ENCODE assay signal across 15 cellular contexts in genomic region chr19:43584484-43584883, GRCh38. TPM values are rescaled to one million over a fixed set of nuclear protein-coding genes. Genes with fewer than 3 reads are reported as not detected.
DNase-seq lines count a peak whose midpoint lies in the region; ATAC-seq, FAIRE-seq and TF ChIP-seq lines count a peak whose summit lies in the region.
"Had no signal": no experiment of that assay in that cellular context is flagged by ENCODE, and none has a peak within 500 bp of the region (broad histone marks: within the 10 kb centered on the region; RNA-seq: fewer than 3 reads in every experiment).

No MANE protein-coding gene starts in this region.

- H3K4me1 Mint-ChIP-seq in activated CD8-positive, alpha-beta T cell treated with anti-CD3 and anti-CD28 coated beads, Interleukin-2, amount 10 ng/mL, durations not matched to agents 7 days and 5 days (ENCODE audit: low read depth), result peaks cover 45% of the 10 kb centered on the region

- peaks cover 19% of the 10 kb centered on the region for H3K36me3 Mint-ChIP-seq in activated CD8-positive, alpha-beta T cell treated with anti-CD3 and anti-CD28 coated beads, Interleukin-2, amount 10 ng/mL, durations not matched to agents 7 days and 5 days (ENCODE audit: low read depth)

- intact Hi-C loops in A673 (cut with micrococcal nuclease; ENCODE audit: unreplicated experiment) (no loop called here), right lobe of liver (cut with DNase I) (no loop called here)

- H3K4me3 ChIP-seq in A673 (ENCODE audit: low read depth, low read length, poor library complexity, severe bottlenecking), result no peak overlapping the region
- H3K4me3 ChIP-seq in right lobe of liver, result no peak overlapping the region
- H3K4me3 ChIP-seq: upper lobe of right lung had no signal

- H3K4me3 Mint-ChIP-seq in activated CD8-positive, alpha-beta T cell treated with anti-CD3 and anti-CD28 coated beads, Interleukin-2, amount 10 ng/mL, durations not matched to agents 7 days and 5 days, result no peak overlapping the region

- no peak for ATAC-seq in activated CD8-positive, alpha-beta T cell treated with anti-CD3 and anti-CD28 coated beads, Interleukin-2, amount 10 ng/mL, durations not matched to agents 7 days and 5 days
- ATAC-seq in right lobe of liver, result peak; percentile 54 to 88 (median 74)

- H3K27ac ChIP-seq in A673 (ENCODE audit: low read depth, low read length, poor library complexity, severe bottlenecking) (peak overlapping the region; percentile 1), right lobe of liver (peak overlapping the region in 1 of 3 donors; percentile 40)
- H3K27ac ChIP-seq: upper lobe of right lung had no signal

- DNase-seq in A673 (ENCODE audit: low spot score) (no peak), GM19239 (ENCODE audit: insufficient read length, low spot score) (no peak), right lobe of liver (peak in 1 of 3 donors; percentile 56), NCI-H187 (lab: John Stamatoyannopoulos, UW) (no peak), NCI-H748 treated with DMSO at 0.1 percent for 48 hours (lab: John Stamatoyannopoulos, UW) (no peak)
- DNase-seq in activated CD8-positive, alpha-beta T cell treated with anti-CD3 and anti-CD28 coated beads, Interleukin-2, amount 10 ng/mL, durations not matched to agents 7 days and 5 days, result no peak
- no peak for DNase-seq in effector CD4-positive, alpha-beta T cell
- no peak for DNase-seq in activated CD4-positive, CD25-positive, alpha-beta regulatory T cell treated with anti-CD3 and anti-CD28 coated beads, Interleukin-2, amount 50 U/mL, for 72 hours
- DNase-seq: activated naive CD4-positive, alpha-beta T cell treated with Interleukin-2 at 50 U/mL for 16 hours; NCI-H1105; NCI-H526; upper lobe of right lung had no signal

- no peaks in the 10 kb centered on the region for H3K9me3 ChIP-seq in A673 (ENCODE audit: low read depth, low read length, poor library complexity, severe bottlenecking)
- H3K9me3 ChIP-seq in right lobe of liver, result no peaks in the 10 kb centered on the region
- H3K9me3 ChIP-seq: upper lobe of right lung had no signal

- no peaks in the 10 kb centered on the region for H3K27me3 Mint-ChIP-seq in activated CD8-positive, alpha-beta T cell treated with anti-CD3 and anti-CD28 coated beads, Interleukin-2, amount 10 ng/mL, durations not matched to agents 7 days and 5 days (ENCODE audit: low read depth)

- no peak for TF ChIP-seq CTCF in A673 (conservative IDR thresholded peaks at IDR 0.05; ENCODE audit: low read depth, low read length)
- no peak for TF ChIP-seq CTCF in right lobe of liver (IDR thresholded peaks at IDR 0.05)

- 33% methylated on average over 1 of the region's 1 CpG for WGBS in right lobe of liver (ENCODE audit: insufficient coverage, low coverage, low lambda C conversion rate, missing lambda C conversion rate)

- CTCF ChIA-PET in A673 (lab: Charles Lee), result interaction anchor here (1.5 kb wide), 1 partner anchor 10 kb away, joined by 3 read pairs; no protein-coding TSS in a partner anchor
- CTCF ChIA-PET in activated CD8-positive, alpha-beta T cell treated with anti-CD3 and anti-CD28 coated beads, Interleukin-2, amount 10 ng/mL, durations not matched to agents 7 days and 5 days (lab: Charles Lee), result interaction anchor here (1.0 to 9.0 kb wide), 5 partner anchors 12 to 178 kb away, joined by 3 to 88 read pairs (median 7); partner anchors contain the start of genes IRGQ and ZNF576

- no peaks in the 10 kb centered on the region for H3K36me3 ChIP-seq in A673 (ENCODE audit: insufficient read depth, low read length, poor library complexity, severe bottlenecking)
- H3K36me3 ChIP-seq in right lobe of liver, result no peaks in the 10 kb centered on the region
- H3K36me3 ChIP-seq: upper lobe of right lung had no signal

- no TSS peak for BruUV-seq in A673 (replicated peaks; lab: Mats Ljungman, UMichigan)

- TF ChIP-seq POLR2A in right lobe of liver (IDR thresholded peaks at IDR 0.05), result no peak

- peaks cover 7% of the 10 kb centered on the region for H3K4me1 ChIP-seq in A673 (ENCODE audit: insufficient read depth, low read length, poor library complexity, severe bottlenecking)
- peaks cover 0 to 12% (median 4%) of the 10 kb centered on the region in 4 donors for H3K4me1 ChIP-seq in right lobe of liver

- peak; percentile 75 for FAIRE-seq in GM19239 (lab: Jason Lieb, UNC)
- FAIRE-seq: colon had no signal

- no peaks in the 10 kb centered on the region for H3K9me3 Mint-ChIP-seq in activated CD8-positive, alpha-beta T cell treated with anti-CD3 and anti-CD28 coated beads, Interleukin-2, amount 10 ng/mL, durations not matched to agents 7 days and 5 days (ENCODE audit: insufficient read depth)

- POLR2A ChIA-PET in A673 (lab: Charles Lee; ENCODE audit: low non-redundant PET), result no interaction called here
- POLR2A ChIA-PET in activated CD8-positive, alpha-beta T cell treated with anti-CD3 and anti-CD28 coated beads, Interleukin-2, amount 10 ng/mL, durations not matched to agents 7 days and 5 days (lab: Charles Lee), result interaction anchor here (1.6 kb wide), 1 partner anchor 10 kb away, joined by 6 read pairs; no protein-coding TSS in a partner anchor

- no peaks in the 10 kb centered on the region for H3K27me3 ChIP-seq in A673 (replicated peaks; ENCODE audit: insufficient read depth, low read depth, low read length, poor library complexity)
- H3K27me3 ChIP-seq in right lobe of liver, result no peaks in the 10 kb centered on the region
- H3K27me3 ChIP-seq: upper lobe of right lung had no signal

- peak overlapping the region; percentile 86 for H3K27ac Mint-ChIP-seq in activated CD8-positive, alpha-beta T cell treated with anti-CD3 and anti-CD28 coated beads, Interleukin-2, amount 10 ng/mL, durations not matched to agents 7 days and 5 days

RNA-seq across cellular contexts. Expression of gene PINLYP, which starts 8.9 kb away (rescaled TPM):
- total RNA-seq in A673 (2021), result 14.3 and 15.6 TPM in 2 replicates
- 1 to 10 TPM; 7.4 to 8.9 TPM for total RNA-seq in activated CD8-positive, alpha-beta T cell treated with anti-CD3 and anti-CD28 coated beads, Interleukin-2, amount 10 ng/mL, durations not matched to agents 7 days and 5 days
- total RNA-seq in right lobe of liver, result 1 to 10 TPM in 1 of 6 experiments, under 1 TPM in 4, not detected in 1; 0.58 to 1.5 (median 0.81) TPM
- total RNA-seq: SK-MEL-5 had no signal

RNA-seq across cellular contexts. Expression of gene XRCC1, which starts 9.2 kb away (rescaled TPM):
- total RNA-seq in A673 (2021) (69.4 and 86.0 TPM in 2 replicates), right lobe of liver (1 to 10 TPM; 5.5 to 8.4 (median 7.5) TPM)
- 10 to 100 TPM; 46.5 to 48.4 TPM for total RNA-seq in activated CD8-positive, alpha-beta T cell treated with anti-CD3 and anti-CD28 coated beads, Interleukin-2, amount 10 ng/mL, durations not matched to agents 7 days and 5 days

RNA-seq across cellular contexts. Expression of gene IRGQ, which starts 11.4 kb away (rescaled TPM):
- total RNA-seq in A673 (2021) (34.1 and 37.7 TPM in 2 replicates), right lobe of liver (10 to 100 TPM in 4 of 6 experiments, 1 to 10 TPM in 2; 9.1 to 18.6 (median 11.0) TPM)
- total RNA-seq in activated CD8-positive, alpha-beta T cell treated with anti-CD3 and anti-CD28 coated beads, Interleukin-2, amount 10 ng/mL, durations not matched to agents 7 days and 5 days, result 10 to 100 TPM; 11.2 to 14.0 TPM

RNA-seq across cellular contexts. Expression of gene ZNF576, which starts 11.9 kb away (rescaled TPM):
- total RNA-seq in A673 (2021) (19.2 and 20.3 TPM in 2 replicates), right lobe of liver (10 to 100 TPM in 4 of 6 experiments, 1 to 10 TPM in 2; 7.7 to 15.8 (median 10.3) TPM)
- 10 to 100 TPM; 14.1 to 17.3 TPM for total RNA-seq in activated CD8-positive, alpha-beta T cell treated with anti-CD3 and anti-CD28 coated beads, Interleukin-2, amount 10 ng/mL, durations not matched to agents 7 days and 5 days

RNA-seq across cellular contexts. Expression of gene SRRM5, which starts 27.4 kb away (rescaled TPM):
- 0.62 and 0.66 TPM in 2 replicates for total RNA-seq in A673 (2021)
- total RNA-seq in activated CD8-positive, alpha-beta T cell treated with anti-CD3 and anti-CD28 coated beads, Interleukin-2, amount 10 ng/mL, durations not matched to agents 7 days and 5 days, result under 1 TPM; 0.71 to 0.73 TPM
- under 1 TPM in 5 of 6 experiments, not detected in 1; 0.09 to 0.37 (median 0.18) TPM for total RNA-seq in right lobe of liver
- total RNA-seq: HT1080, SK-MEL-5 had no signal
